In the genomic region with DNA sequence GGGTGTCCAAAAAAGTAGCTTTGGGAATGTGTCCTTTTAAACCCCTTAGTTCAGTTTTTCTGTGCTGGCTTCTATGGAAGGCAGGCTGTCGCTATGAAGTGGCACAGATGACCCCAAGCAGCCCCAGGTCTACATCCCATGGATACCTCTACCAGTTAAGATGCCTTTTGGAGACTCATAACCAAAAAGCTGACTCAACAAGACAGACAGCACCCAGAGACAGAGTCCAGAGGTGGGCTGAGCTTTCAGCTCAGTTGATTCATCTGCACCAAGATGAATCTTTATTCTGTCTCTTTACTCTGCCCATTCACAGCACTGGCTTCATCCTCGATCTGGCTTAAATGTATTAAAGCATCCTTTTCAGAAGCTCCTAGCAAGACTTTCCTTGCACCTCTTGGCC, we compare ENCODE assay signal across 28 cellular contexts.
"Had no signal": no experiment of that assay in that cellular context is flagged by ENCODE, and none has a peak within 500 bp of the region (broad histone marks: within the 10 kb centered on the region; RNA-seq: fewer than 3 reads in every experiment).

No MANE protein-coding gene starts in this region.

- H3K36me3 ChIP-seq: gastroesophageal sphincter, heart right ventricle, left lung, neural progenitor cell, prostate gland, spleen, suprapubic skin, thyroid gland, vagina had no signal

- H3K9me3 ChIP-seq: gastroesophageal sphincter, heart right ventricle, left lung, prostate gland, spleen, suprapubic skin, thyroid gland, vagina had no signal

- H3K27ac ChIP-seq: dorsolateral prefrontal cortex, heart right ventricle, left lung, neural progenitor cell, prostate gland, skin epidermis, spleen, suprapubic skin, thyroid gland, vagina had no signal

- H3K4me1 ChIP-seq: gastroesophageal sphincter, heart right ventricle, left lung, neural progenitor cell, prostate gland, suprapubic skin, thyroid gland, vagina had no signal

- ATAC-seq: esophagus mucosa; gastroesophageal sphincter; heart right ventricle; left cardiac atrium; left lung; naive thymus-derived CD4-positive, alpha-beta T cell; right cardiac atrium; stimulated activated naive CD8-positive, alpha-beta T cell treated with anti-CD3 and anti-CD28 coated beads, Interleukin-15, amount 100 ng/mL, for 72 hours had no signal

- FAIRE-seq: colon had no signal

- H3K27me3 ChIP-seq: gastroesophageal sphincter, thyroid gland, vagina had no signal

- DNase-seq: dorsolateral prefrontal cortex; effector CD4-positive, alpha-beta T cell; foreskin fibroblast; glutamatergic neuron; heart right ventricle; hippocampal formation; left cardiac atrium; left lung; mammary epithelial cell; mesendoderm; midbrain; naive thymus-derived CD4-positive, alpha-beta T cell; right cardiac atrium; spleen; stimulated activated CD4-positive, alpha-beta T cell treated with anti-CD3 and anti-CD28 coated beads, Interleukin-15, amount 100 ng/mL, for 24 hours; stimulated activated CD4-positive, alpha-beta T cell treated with anti-CD3 and anti-CD28 coated beads, Interleukin-2, amount 100 ng/mL, for 48 hours; stimulated activated naive CD4-positive, alpha-beta T cell; stimulated activated naive CD8-positive, alpha-beta T cell treated with anti-CD3 and anti-CD28 coated beads, Interleukin-15, amount 100 ng/mL, for 72 hours; thyroid gland; trophoblast cell had no signal

- H3K4me3 ChIP-seq: dorsolateral prefrontal cortex, gastroesophageal sphincter, heart right ventricle, left lung, neural progenitor cell, prostate gland, skin epidermis, spleen, suprapubic skin, thyroid gland, vagina had no signal

- H3K4me2 ChIP-seq: neural progenitor cell had no signal
